9 cellular contexts compared by ENCODE assay signal in the genomic region with DNA sequence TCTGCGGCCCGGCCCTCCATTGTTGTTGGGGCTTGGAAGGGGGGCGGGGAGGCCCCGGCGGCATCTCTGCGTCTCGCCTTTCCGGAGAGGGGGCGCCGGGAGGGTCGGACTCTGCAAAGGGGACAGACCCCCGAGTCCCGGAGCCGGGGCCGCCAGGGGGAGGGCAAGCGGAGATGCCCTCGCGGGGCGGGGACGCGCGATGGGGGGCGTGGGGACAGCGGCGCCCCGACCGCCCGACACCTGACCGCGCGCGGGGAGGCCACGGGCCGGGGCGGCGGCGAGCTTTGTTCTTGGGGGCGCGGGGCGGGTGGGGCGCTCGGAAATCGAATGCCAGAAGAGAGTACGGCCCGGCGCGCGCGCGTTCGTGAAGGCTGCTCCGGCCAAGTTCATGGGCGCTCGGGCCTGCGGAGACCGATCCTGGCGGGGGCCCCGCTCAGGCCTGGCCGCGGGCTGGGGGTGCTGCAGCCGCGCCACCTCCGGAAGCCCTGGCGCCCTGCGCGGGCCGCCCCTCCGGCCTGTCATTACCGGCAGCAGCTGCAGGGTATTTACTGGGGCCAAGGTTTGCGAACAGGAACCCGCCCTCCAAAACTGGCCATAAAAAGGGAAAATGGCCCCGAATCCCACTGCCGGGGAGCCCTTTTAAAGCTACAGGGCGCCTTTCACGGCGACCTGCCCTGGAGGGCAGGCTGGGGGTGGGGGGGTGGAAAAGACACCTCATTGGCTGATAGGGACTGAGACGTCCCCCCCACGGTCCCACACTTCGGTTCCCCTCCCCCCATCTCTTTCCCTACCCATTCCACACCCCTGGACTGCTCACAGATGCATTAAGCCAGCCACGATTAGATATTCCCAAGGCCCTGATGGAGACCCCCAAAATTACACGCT. TPM values are rescaled to one million over a fixed set of nuclear protein-coding genes. Genes with fewer than 3 reads are reported as not detected.
A peak's percentile ranks its signal among the peaks of the same experiment; 100 is the strongest.
DNase-seq lines count a peak whose midpoint lies in the region; FAIRE-seq and TF ChIP-seq lines count a peak whose summit lies in the region.
"Had no signal": no experiment of that assay in that cellular context is flagged by ENCODE, and none has a peak within 500 bp of the region (broad histone marks: within the 10 kb centered on the region; RNA-seq: fewer than 3 reads in every experiment).

No MANE protein-coding gene starts in this region.

- POLR2A ChIA-PET in A673 (lab: Charles Lee; ENCODE audit: low non-redundant PET): interaction anchor here (0.6 kb wide), 1 partner anchor 118 kb away, joined by 6 read pairs; no protein-coding TSS in a partner anchor

- peak overlapping the region; percentile 28 for H3K9ac ChIP-seq in keratinocyte (ENCODE audit: control insufficient read depth, extremely low read depth, insufficient read depth, low read length)

- intact Hi-C loops in A673 (cut with micrococcal nuclease; ENCODE audit: unreplicated experiment): no loop called here

- no peaks in the 10 kb centered on the region for H3K27me3 ChIP-seq in A673 (replicated peaks; ENCODE audit: insufficient read depth, low read depth, low read length, poor library complexity)
- H3K27me3 ChIP-seq in keratinocyte (ENCODE audit: control insufficient read depth, extremely low read depth, insufficient read depth, low read length): peaks cover 18% of the 10 kb centered on the region
- no peaks in the 10 kb centered on the region for H3K27me3 ChIP-seq in suprapubic skin

- peaks cover 2% of the 10 kb centered on the region for H3K36me3 Mint-ChIP-seq in activated naive CD8-positive, alpha-beta T cell

- CTCF ChIA-PET in A673 (lab: Charles Lee): no interaction called here

- H3K36me3 ChIP-seq in A673 (ENCODE audit: insufficient read depth, low read length, poor library complexity, severe bottlenecking) (no peaks in the 10 kb centered on the region), keratinocyte (ENCODE audit: control insufficient read depth in 2 of 2, extremely low read depth in 1 of 2, insufficient read depth in 2 of 2, low read length in 2 of 2) (no peaks in the 10 kb centered on the region), suprapubic skin (no peaks in the 10 kb centered on the region)

- WGBS in suprapubic skin: 7% methylated on average over 16 of the region's 81 CpGs

- no peak for DNase-seq in A673 (ENCODE audit: low spot score)
- DNase-seq in keratinocyte (ENCODE audit: low read depth, low spot score): no peak
- no peak for DNase-seq in suprapubic skin (ENCODE audit: low spot score in 2 of 2)
- no peak for DNase-seq in NCI-H446 treated with DMSO at 0.1 percent for 48 hours (lab: John Stamatoyannopoulos, UW)
- DNase-seq in OCI-M1 (lab: John Stamatoyannopoulos, UW): no peak
- no peak for DNase-seq in medulla oblongata (ENCODE audit: extremely low spot score)

- no peaks in the 10 kb centered on the region for H3K9me3 Mint-ChIP-seq in activated naive CD8-positive, alpha-beta T cell (ENCODE audit: low read depth)

- TF ChIP-seq POLR2A in GM18951 (IDR thresholded peaks at IDR 0.05; ENCODE audit: extremely low read depth, insufficient read depth, insufficient read length): peak; percentile 32
- TF ChIP-seq POLR2A in suprapubic skin (IDR thresholded peaks at IDR 0.05): no peak

- H3K4me2 ChIP-seq in keratinocyte (ENCODE audit: control insufficient read depth, extremely low read depth, insufficient read depth, low read depth, low read length): peak overlapping the region; percentile 77

- no TSS peak for BruUV-seq in A673 (replicated peaks; lab: Mats Ljungman, UMichigan)

- no peaks in the 10 kb centered on the region for H4K20me1 ChIP-seq in keratinocyte (ENCODE audit: control insufficient read depth, extremely low read depth, insufficient read depth, low read length)

- TF ChIP-seq EP300 in suprapubic skin (IDR thresholded peaks at IDR 0.05): no peak

- dilution Hi-C loops in keratinocyte (cut with MboI; ENCODE audit: extremely low pct_ligation_motif_present, low sequenced_read_pairs): no loop called here

- no peaks in the 10 kb centered on the region for H3K9me1 ChIP-seq in keratinocyte (ENCODE audit: control insufficient read depth, extremely low read depth, insufficient read depth, low read length)

- H3K9me3 ChIP-seq in A673 (ENCODE audit: low read depth, low read length, poor library complexity, severe bottlenecking) (no peaks in the 10 kb centered on the region), keratinocyte (ENCODE audit: control insufficient read depth, low read depth, low read length) (no peaks in the 10 kb centered on the region), suprapubic skin (no peaks in the 10 kb centered on the region)

- no peak for FAIRE-seq in keratinocyte (lab: Jason Lieb, UNC)
- FAIRE-seq: frontal cortex had no signal

- H3K4me3 Mint-ChIP-seq in activated naive CD8-positive, alpha-beta T cell: peak overlapping the region; percentile 88

- no peak for TF ChIP-seq CTCF in A673 (conservative IDR thresholded peaks at IDR 0.05; ENCODE audit: low read depth, low read length)
- no peak for TF ChIP-seq CTCF in keratinocyte (optimal IDR thresholded peaks at IDR 0.05 in 1 of 3, IDR thresholded peaks at IDR 0.05 in 1 of 3, conservative IDR thresholded peaks at IDR 0.05 in 1 of 3; ENCODE audit: extremely low read depth in 1 of 3, insufficient read depth in 2 of 3, low read length in 3 of 3)
- no peak for TF ChIP-seq CTCF in suprapubic skin (IDR thresholded peaks at IDR 0.05)

- peak overlapping the region; percentile 54 for H3K27ac Mint-ChIP-seq in activated naive CD8-positive, alpha-beta T cell

- in situ Hi-C loops in GM18951 (cut with MboI; ENCODE audit: low sequenced_read_pairs, unreplicated experiment): loop anchor here (10.0 to 25.0 kb wide), 2 partner anchors 81 to 579 kb away; no protein-coding TSS in a partner anchor

- H3K4me1 ChIP-seq in A673 (ENCODE audit: insufficient read depth, low read length, poor library complexity, severe bottlenecking) (peaks cover 17% of the 10 kb centered on the region), keratinocyte (ENCODE audit: control insufficient read depth, extremely low read depth, insufficient read depth, low read length) (peaks cover 16% of the 10 kb centered on the region), suprapubic skin (peaks cover 39% of the 10 kb centered on the region)

- H3K4me3 ChIP-seq in A673 (ENCODE audit: low read depth, low read length, poor library complexity, severe bottlenecking): peak overlapping the region; percentile 73
- H3K4me3 ChIP-seq in keratinocyte (ENCODE audit: control insufficient read depth in 2 of 3, extremely low read depth in 1 of 3, insufficient read depth in 2 of 3, low read depth in 1 of 3, low read length in 3 of 3): peak overlapping the region; percentile 31 to 52 (median 51)
- H3K4me3 ChIP-seq in suprapubic skin: peak overlapping the region; percentile 83

- no peaks in the 10 kb centered on the region for H3K79me2 ChIP-seq in keratinocyte (ENCODE audit: control insufficient read depth, insufficient read depth, low read length)

- peaks cover 42% of the 10 kb centered on the region for H3K4me1 Mint-ChIP-seq in activated naive CD8-positive, alpha-beta T cell (ENCODE audit: low read depth)

- H2AFZ ChIP-seq in keratinocyte (ENCODE audit: control insufficient read depth, low read length): no peak overlapping the region

- peak overlapping the region; percentile 78 for H3K27ac ChIP-seq in A673 (ENCODE audit: low read depth, low read length, poor library complexity, severe bottlenecking)
- no peak overlapping the region for H3K27ac ChIP-seq in keratinocyte (ENCODE audit: control insufficient read depth, insufficient read depth, low read length)
- peak overlapping the region; percentile 55 for H3K27ac ChIP-seq in suprapubic skin

- H3K27me3 Mint-ChIP-seq in activated naive CD8-positive, alpha-beta T cell: peaks cover 15% of the 10 kb centered on the region

RNA-seq across cellular contexts. Expression of gene NANOS3, which starts 11.1 kb away (rescaled TPM):
- total RNA-seq in A673 (2021): 4.9 and 7.1 TPM in 2 replicates
- 0.18 TPM in 1 of 3 replicates, not detected in the others for polyA plus RNA-seq in keratinocyte
- not detected for polyA plus RNA-seq in keratinocyte (2011; ENCODE audit: low read depth)
- 0.40 TPM in 1 of 2 replicates, not detected in the other for polyA plus RNA-seq in keratinocyte (2011; cell fraction: cytosol; rRNA removed)
- polyA plus RNA-seq in keratinocyte (2011; cell fraction: nucleus; rRNA removed): not detected in 2 replicates
- polyA plus RNA-seq in keratinocyte (2012; ENCODE audit: low replicate concordance): 0.86 TPM in 1 of 2 replicates, not detected in the other
- 0.40 TPM in 1 of 3 replicates, not detected in the others for polyA minus RNA-seq in keratinocyte
- not detected for polyA minus RNA-seq in keratinocyte (2011; cell fraction: cytosol; rRNA and poly(A)+ RNA removed)
- not detected in 2 replicates for polyA minus RNA-seq in keratinocyte (2011; cell fraction: nucleus; rRNA and poly(A)+ RNA removed)
- total RNA-seq in suprapubic skin: not detected

RNA-seq across cellular contexts. Expression of gene BRME1, which starts 40.1 kb away (rescaled TPM):
- 3.2 and 4.0 TPM in 2 replicates for total RNA-seq in A673 (2021)
- polyA plus RNA-seq in keratinocyte: 0.22 to 0.57 TPM (median 0.26 TPM) in 3 replicates
- polyA plus RNA-seq in keratinocyte (2011; ENCODE audit: low read depth): not detected
- polyA plus RNA-seq in keratinocyte (2011; cell fraction: cytosol; rRNA removed): 0.17 and 0.30 TPM in 2 replicates
- 0.43 and 0.61 TPM in 2 replicates for polyA plus RNA-seq in keratinocyte (2011; cell fraction: nucleus; rRNA removed)
- polyA plus RNA-seq in keratinocyte (2012; ENCODE audit: low replicate concordance): 0.44 and 0.71 TPM in 2 replicates
- 0.38 to 0.56 TPM in 2 of 3 replicates, not detected in the other for polyA minus RNA-seq in keratinocyte
- polyA minus RNA-seq in keratinocyte (2011; cell fraction: cytosol; rRNA and poly(A)+ RNA removed): 1.5 TPM
- not detected in 2 replicates for polyA minus RNA-seq in keratinocyte (2011; cell fraction: nucleus; rRNA and poly(A)+ RNA removed)
- 10 to 100 TPM in 2 of 4 donors, 1 to 10 TPM in 2; 7.6 to 23.0 (median 9.9) TPM for total RNA-seq in suprapubic skin

RNA-seq across cellular contexts. Expression of gene CC2D1A, which starts 40.2 kb away (rescaled TPM):
- total RNA-seq in A673 (2021): 38.6 and 40.9 TPM in 2 replicates
- polyA plus RNA-seq in keratinocyte: 11.2 to 15.6 TPM (median 14.7 TPM) in 3 replicates
- polyA plus RNA-seq in keratinocyte (2011; ENCODE audit: low read depth): 33.3 TPM
- 6.7 and 13.2 TPM in 2 replicates for polyA plus RNA-seq in keratinocyte (2011; cell fraction: cytosol; rRNA removed)
- polyA plus RNA-seq in keratinocyte (2011; cell fraction: nucleus; rRNA removed): 36.5 and 49.5 TPM in 2 replicates
- polyA plus RNA-seq in keratinocyte (2012; ENCODE audit: low replicate concordance): 18.5 and 22.1 TPM in 2 replicates
- 13.6 to 45.7 TPM (median 15.7 TPM) in 3 replicates for polyA minus RNA-seq in keratinocyte
- polyA minus RNA-seq in keratinocyte (2011; cell fraction: cytosol; rRNA and poly(A)+ RNA removed): 17.5 TPM
- polyA minus RNA-seq in keratinocyte (2011; cell fraction: nucleus; rRNA and poly(A)+ RNA removed): 16.7 and 18.5 TPM in 2 replicates
- total RNA-seq in suprapubic skin: 10 to 100 TPM; 48.0 to 94.9 (median 66.7) TPM
